Comparison of ENCODE assay signal across 9 cellular contexts in the genomic region with DNA sequence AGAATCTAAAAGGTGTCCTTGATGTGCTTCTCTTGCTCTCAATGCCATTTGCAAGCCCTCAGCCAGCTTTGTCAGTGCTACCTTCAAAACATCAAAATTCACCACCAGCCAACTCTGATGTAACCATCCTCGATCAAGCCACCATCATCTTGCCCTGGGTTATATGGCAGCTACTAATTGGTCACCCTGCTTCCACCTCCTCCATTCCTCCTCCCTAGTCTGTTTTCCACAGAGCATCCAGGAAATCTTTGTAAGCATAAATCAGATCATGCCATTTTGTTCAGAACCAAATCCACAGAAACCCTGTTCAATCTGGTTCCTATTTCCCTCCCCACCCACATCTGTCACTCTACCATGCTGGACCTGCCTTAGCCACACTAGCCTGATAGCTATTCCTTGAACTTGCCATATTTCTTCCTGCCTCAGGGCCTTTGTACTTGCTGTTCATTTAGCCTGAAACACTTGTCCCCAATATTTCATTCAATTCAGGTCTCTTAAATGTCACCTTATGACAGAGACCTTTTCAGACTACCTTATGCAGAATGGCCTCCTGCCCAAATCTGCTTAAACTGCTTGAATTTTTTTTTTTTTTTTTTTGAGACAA. TPM values are rescaled to one million over a fixed set of nuclear protein-coding genes. Genes with fewer than 3 reads are reported as not detected.
DNase-seq lines count a peak whose midpoint lies in the region; ATAC-seq and TF ChIP-seq lines count a peak whose summit lies in the region.
"Had no signal": no experiment of that assay in that cellular context is flagged by ENCODE, and none has a peak within 500 bp of the region (broad histone marks: within the 10 kb centered on the region; RNA-seq: fewer than 3 reads in every experiment).

No MANE protein-coding gene starts in this region.

- no peaks in the 10 kb centered on the region for H4K20me1 ChIP-seq in KMS-11 (ENCODE audit: insufficient read depth)

- H3K36me3 ChIP-seq in KMS-11 (ENCODE audit: insufficient read depth) (no peaks in the 10 kb centered on the region), breast epithelium (no peaks in the 10 kb centered on the region), sigmoid colon (no peaks in the 10 kb centered on the region)

- H3K27me3 ChIP-seq in CD4-positive, alpha-beta T cell (ENCODE audit: control insufficient read depth, insufficient read depth, low read length) = no peaks in the 10 kb centered on the region
- H3K27me3 ChIP-seq in KMS-11 (ENCODE audit: insufficient read depth, low read depth) (no peaks in the 10 kb centered on the region), breast epithelium (no peaks in the 10 kb centered on the region), sigmoid colon (no peaks in the 10 kb centered on the region)

- peaks cover 15% of the 10 kb centered on the region for H3K79me2 ChIP-seq in KMS-11 (ENCODE audit: insufficient read depth, low read depth)

- no peak for TF ChIP-seq CTCF in CD4-positive, alpha-beta T cell (IDR thresholded peaks at IDR 0.05)
- TF ChIP-seq CTCF in KMS-11 (conservative IDR thresholded peaks at IDR 0.05; ENCODE audit: low read depth, low read length) (no peak), breast epithelium (IDR thresholded peaks at IDR 0.05) (no peak), osteocyte (IDR thresholded peaks at IDR 0.05) (no peak), sigmoid colon (IDR thresholded peaks at IDR 0.05) (no peak)

- H3K4me3 ChIP-seq in KMS-11 (IDR thresholded peaks at IDR 0.05; ENCODE audit: insufficient read depth, low read depth, low read length) = no peak overlapping the region
- no peak overlapping the region for H3K4me3 ChIP-seq in breast epithelium
- no peak overlapping the region for H3K4me3 ChIP-seq in sigmoid colon

- no peak overlapping the region for H3K9ac ChIP-seq in KMS-11

- H3K4me1 ChIP-seq in KMS-11 (ENCODE audit: low read depth, poor library complexity, severe bottlenecking) = peaks cover 37% of the 10 kb centered on the region
- H3K4me1 ChIP-seq in breast epithelium = peaks cover 0 to 14% of the 10 kb centered on the region in 2 donors
- peaks cover 0 to 30% (median 27%) of the 10 kb centered on the region in 4 donors for H3K4me1 ChIP-seq in sigmoid colon

- no peaks in the 10 kb centered on the region for H3K36me3 Mint-ChIP-seq in CD4-positive, alpha-beta T cell (ENCODE audit: low read depth)
- no peaks in the 10 kb centered on the region for H3K36me3 Mint-ChIP-seq in osteocyte (ENCODE audit: unreplicated experiment)

- peak overlapping the region; percentile 94 for H3K27ac ChIP-seq in CD4-positive, alpha-beta T cell (ENCODE audit: low read depth, low read length)
- H3K27ac ChIP-seq in KMS-11 (no peak overlapping the region), breast epithelium (peak overlapping the region; percentile 98 to 99), sigmoid colon (peak overlapping the region in 1 of 4 donors; percentile 88)

- intact Hi-C loops in CD4-positive, alpha-beta T cell (cut with DNase I, micrococcal nuclease) = loop anchor here (1.0 to 10.0 kb wide), 9 partner anchors 37 to 1208 kb away; a partner anchor contains a TSS
- intact Hi-C loops in breast epithelium (cut with DNase I; ENCODE audit: low total_unique reads) = loop anchor here (5.0 kb wide), 1 partner anchor 87 kb away; no protein-coding TSS in a partner anchor
- intact Hi-C loops in sigmoid colon (cut with DNase I) = loop anchor here (5.0 to 10.0 kb wide), 2 partner anchors 92 to 594 kb away; a partner anchor contains a TSS

- peak overlapping the region; percentile 97 for H3K27ac Mint-ChIP-seq in CD4-positive, alpha-beta T cell
- H3K27ac Mint-ChIP-seq in osteocyte (ENCODE audit: unreplicated experiment) = no peak overlapping the region

- CTCF ChIA-PET in CD4-positive, alpha-beta T cell (lab: Charles Lee) = interaction anchor here (1.9 kb wide), 1 partner anchor 57 kb away, joined by 6 read pairs; no protein-coding TSS in a partner anchor

- POLR2A ChIA-PET in CD4-positive, alpha-beta T cell (lab: Charles Lee) = interaction anchor here (2.8 kb wide), 1 partner anchor 121 kb away, joined by 30 read pairs; a partner anchor contains a TSS

- 93 to 95% methylated on average over 1 of the region's 1 CpG for WGBS in sigmoid colon, 2 donors

- peak overlapping the region; percentile 57 for H3K4me3 Mint-ChIP-seq in CD4-positive, alpha-beta T cell
- H3K4me3 Mint-ChIP-seq in osteocyte (ENCODE audit: unreplicated experiment) = peak overlapping the region; percentile 4

- no peak overlapping the region for H2AFZ ChIP-seq in KMS-11 (ENCODE audit: low read depth)

- H3K9me3 ChIP-seq in CD4-positive, alpha-beta T cell (ENCODE audit: control insufficient read depth, low read length) = no peaks in the 10 kb centered on the region
- H3K9me3 ChIP-seq in breast epithelium (no peaks in the 10 kb centered on the region), sigmoid colon (no peaks in the 10 kb centered on the region)

- no peak for TF ChIP-seq POLR2A in breast epithelium (IDR thresholded peaks at IDR 0.05)
- no peak for TF ChIP-seq POLR2A in sigmoid colon (IDR thresholded peaks at IDR 0.05)

- ATAC-seq in CD4-positive, alpha-beta T cell (ENCODE audit: poor library complexity) = no peak
- ATAC-seq in HG02885 (IDR thresholded peaks at IDR 0.05; ENCODE audit: poor library complexity, unreplicated experiment) = no peak

- H3K4me2 ChIP-seq in KMS-11 = peak overlapping the region; percentile 71; the same call in 1 of the 2 replicates

- no peak for DNase-seq in CD4-positive, alpha-beta T cell
- DNase-seq in breast epithelium (ENCODE audit: low spot score in 2 of 2) (no peak), osteocyte (ENCODE audit: extremely low spot score, unreplicated experiment) (peak; percentile 19), sigmoid colon (no peak), NCI-H2107 (lab: John Stamatoyannopoulos, UW) (no peak)
- DNase-seq in stimulated activated CD4-positive, alpha-beta T cell treated with anti-CD3 and anti-CD28 coated beads, Interleukin-2, amount 100 ng/mL, for 48 hours = no peak
- DNase-seq: hypothalamus had no signal

- H3K4me1 Mint-ChIP-seq in CD4-positive, alpha-beta T cell (ENCODE audit: low read depth) = peaks cover 44% of the 10 kb centered on the region
- peaks cover 27% of the 10 kb centered on the region for H3K4me1 Mint-ChIP-seq in osteocyte (ENCODE audit: unreplicated experiment)

- no peaks in the 10 kb centered on the region for H3K27me3 Mint-ChIP-seq in CD4-positive, alpha-beta T cell
- no peaks in the 10 kb centered on the region for H3K27me3 Mint-ChIP-seq in osteocyte (ENCODE audit: unreplicated experiment)

- no peak for TF ChIP-seq EP300 in sigmoid colon (IDR thresholded peaks at IDR 0.05)

- H3K9me3 Mint-ChIP-seq in CD4-positive, alpha-beta T cell = no peaks in the 10 kb centered on the region
- no peaks in the 10 kb centered on the region for H3K9me3 Mint-ChIP-seq in osteocyte (ENCODE audit: unreplicated experiment)

RNA-seq across cellular contexts. Expression of a gene that starts 1.9 kb away (rescaled TPM):
- 10 to 100 TPM; 74.7 to 77.0 TPM for total RNA-seq in CD4-positive, alpha-beta T cell
- total RNA-seq in breast epithelium (10 to 100 TPM; 60.8 to 81.8 (median 66.2) TPM), osteocyte (39.1 and 40.9 TPM in 2 replicates), sigmoid colon (10 to 100 TPM; 20.3 to 28.0 (median 25.0) TPM)
- 100 to 1,000 TPM in 1 of 3 donors, 10 to 100 TPM in 2; 24.0 to 107 (median 61.5) TPM for polyA plus RNA-seq in sigmoid colon
